Comparison of ENCODE assay signal across 8 cellular contexts in genomic region chr10:114403545-114404161, GRCh38. TPM values are rescaled to one million over a fixed set of nuclear protein-coding genes. Genes with fewer than 3 reads are reported as not detected.
DNase-seq lines count a peak whose midpoint lies in the region; ATAC-seq and TF ChIP-seq lines count a peak whose summit lies in the region.

No MANE protein-coding gene starts in this region.

- H3K9me2 ChIP-seq in GM23338 (ENCODE audit: insufficient read depth), result no peaks in the 10 kb centered on the region

- no peaks in the 10 kb centered on the region for H3K36me3 ChIP-seq in GM23338 (ENCODE audit: insufficient read depth)
- H3K36me3 ChIP-seq in ascending aorta, result no peaks in the 10 kb centered on the region

- peaks cover 41% of the 10 kb centered on the region for H3K4me1 Mint-ChIP-seq in GM23338
- peaks cover 22 to 30% of the 10 kb centered on the region in 2 donors for H3K4me1 Mint-ChIP-seq in stimulated activated naive B cell treated with anti-CD40 and anti-IgM and Interleukin-4, amounts not matched to agents 10 μg/mL and 1 μg/mL and 100 μg/mL, for 72 hours

- H4K20me1 ChIP-seq in GM23338 (replicated peaks; ENCODE audit: insufficient read depth), result no peaks in the 10 kb centered on the region

- H3K27me3 Mint-ChIP-seq in GM23338 (ENCODE audit: insufficient read depth, low read depth, poor library complexity), result peaks cover 43% of the 10 kb centered on the region
- H3K27me3 Mint-ChIP-seq in stimulated activated naive B cell treated with anti-CD40 and anti-IgM and Interleukin-4, amounts not matched to agents 10 μg/mL and 1 μg/mL and 100 μg/mL, for 72 hours, result peaks cover 66 to 72% of the 10 kb centered on the region in 2 donors

- peak overlapping the region; percentile 99 for H2AFZ ChIP-seq in GM23338

- no peaks in the 10 kb centered on the region for H3K79me2 ChIP-seq in GM23338 (replicated peaks; ENCODE audit: insufficient read depth)

- H3K9me3 Mint-ChIP-seq in GM23338, result no peaks in the 10 kb centered on the region; the same call in 2 of the 3 replicates
- H3K9me3 Mint-ChIP-seq in stimulated activated naive B cell treated with anti-CD40 and anti-IgM and Interleukin-4, amounts not matched to agents 10 μg/mL and 1 μg/mL and 100 μg/mL, for 72 hours, result peaks cover 0 to 2% of the 10 kb centered on the region in 2 donors

- H3K9me3 ChIP-seq in ascending aorta, result no peaks in the 10 kb centered on the region

- peak overlapping the region; percentile 91 for H3K4me2 ChIP-seq in GM23338

- peak overlapping the region; percentile 84 for H3K4me3 Mint-ChIP-seq in GM23338
- peak overlapping the region; percentile 63 to 77 for H3K4me3 Mint-ChIP-seq in stimulated activated naive B cell treated with anti-CD40 and anti-IgM and Interleukin-4, amounts not matched to agents 10 μg/mL and 1 μg/mL and 100 μg/mL, for 72 hours

- peak; percentile 78 for DNase-seq in GM23338 (ENCODE audit: low spot score)
- peak in 1 of 2 donors; percentile 66 for DNase-seq in ascending aorta (ENCODE audit: low spot score in 2 of 2)
- peak; percentile 75 for DNase-seq in iPS-NIHi11 (ENCODE audit: low spot score)
- DNase-seq in stimulated activated naive B cell treated with anti-CD40 and anti-IgM and Interleukin-4, amounts not matched to agents 10 μg/mL and 1 μg/mL and 100 μg/mL, for 72 hours, result no peak
- DNase-seq in ureter (ENCODE audit: low spot score), result no peak
- DNase-seq in NAMALWA (ENCODE audit: low spot score), result no peak
- DNase-seq in NCI-H1436 treated with DMSO at 0.1 percent for 48 hours (lab: John Stamatoyannopoulos, UW), result no peak

- TF ChIP-seq CTCF in GM23338 (conservative IDR thresholded peaks at IDR 0.05; ENCODE audit: low read depth in 2 of 2) (peak; percentile 48 to 56; a peak in 3 of 4 replicates), ascending aorta (IDR thresholded peaks at IDR 0.05) (peak in 2 of 3 experiments; percentile 12 to 47)

- H3K27me3 ChIP-seq in GM23338 (ENCODE audit: insufficient read depth) (peaks cover 52% of the 10 kb centered on the region), ascending aorta (no peaks in the 10 kb centered on the region)

- H3K27ac ChIP-seq in GM23338 (ENCODE audit: low read depth), result no peak overlapping the region
- H3K27ac ChIP-seq in ascending aorta, result peak overlapping the region; percentile 24 to 55

- no peaks in the 10 kb centered on the region for H3F3A ChIP-seq in GM23338 (replicated peaks; ENCODE audit: low read depth)

- ATAC-seq in GM23338, result peak; percentile 75
- peak; percentile 23 to 40 for ATAC-seq in stimulated activated naive B cell treated with anti-CD40 and anti-IgM and Interleukin-4, amounts not matched to agents 10 μg/mL and 1 μg/mL and 100 μg/mL, for 72 hours (replicated peaks)
- no peak for ATAC-seq in GM19023 (IDR thresholded peaks at IDR 0.05; ENCODE audit: unreplicated experiment)

- H3K36me3 Mint-ChIP-seq in GM23338 (ENCODE audit: low read depth), result no peaks in the 10 kb centered on the region; the same call in 2 of the 3 replicates
- peaks cover 0 to 1% of the 10 kb centered on the region in 2 donors for H3K36me3 Mint-ChIP-seq in stimulated activated naive B cell treated with anti-CD40 and anti-IgM and Interleukin-4, amounts not matched to agents 10 μg/mL and 1 μg/mL and 100 μg/mL, for 72 hours

- intact Hi-C loops in ascending aorta (cut with DNase I), result loop anchor here (2.0 kb wide), 2 partner anchors 71 to 99 kb away; no protein-coding TSS in a partner anchor

- H3K27ac Mint-ChIP-seq in GM23338, result no peak overlapping the region
- no peak overlapping the region for H3K27ac Mint-ChIP-seq in stimulated activated naive B cell treated with anti-CD40 and anti-IgM and Interleukin-4, amounts not matched to agents 10 μg/mL and 1 μg/mL and 100 μg/mL, for 72 hours

- peaks cover 22% of the 10 kb centered on the region for H3K4me1 ChIP-seq in GM23338 (ENCODE audit: insufficient read depth)
- H3K4me1 ChIP-seq in ascending aorta, result peaks cover 0 to 10% of the 10 kb centered on the region in 2 donors

- H3K4me3 ChIP-seq in GM23338 (peak overlapping the region; percentile 90), ascending aorta (peak overlapping the region; percentile 66 to 72)

TF ChIP-seq in GM23338, 12 proteins besides CTCF, POLR2A, EP300 and RAD21:
- peak; percentile 49 for TF ChIP-seq EZH2 (IDR thresholded peaks at IDR 0.05; ENCODE audit: low read depth, unreplicated experiment)
- TF ChIP-seq POLR2AphosphoS5 (IDR thresholded peaks at IDR 0.05; ENCODE audit: low read depth), result no peak
- TF ChIP-seq REST (IDR thresholded peaks at IDR 0.05; ENCODE audit: unreplicated experiment), result no peak

RNA-seq across cellular contexts. Expression of gene AFAP1L2, which starts 0.6 kb away (rescaled TPM):
- total RNA-seq in GM23338 (2014; rRNA removed; shearing (Covaris generic)), result 6.5 and 7.3 TPM in 2 replicates
- 2.3 TPM in 2 replicates for polyA plus RNA-seq in GM23338 (2016; fragmentation: Nextera tagmentation; extraction: Ambion mirVana)
- total RNA-seq in ascending aorta (30.4 TPM), ureter (17.9 TPM)

Comparison
In these comparisons a context has a peak if more than half of its experiments do, and no peak if none do; other contexts are left out.
1. DNase-seq: peak in GM23338 (single experiment) and iPS-NIHi11 (single experiment); none in stimulated activated naive B cell treated with anti-CD40 and anti-IgM and Interleukin-4, amounts not matched to agents 10 μg/mL and 1 μg/mL and 100 μg/mL, for 72 hours (single experiment), ureter (single experiment), NAMALWA (single experiment) and NCI-H1436 treated with DMSO at 0.1 percent for 48 hours (single experiment).